31 cellular contexts compared by ENCODE assay signal in the genomic region with DNA sequence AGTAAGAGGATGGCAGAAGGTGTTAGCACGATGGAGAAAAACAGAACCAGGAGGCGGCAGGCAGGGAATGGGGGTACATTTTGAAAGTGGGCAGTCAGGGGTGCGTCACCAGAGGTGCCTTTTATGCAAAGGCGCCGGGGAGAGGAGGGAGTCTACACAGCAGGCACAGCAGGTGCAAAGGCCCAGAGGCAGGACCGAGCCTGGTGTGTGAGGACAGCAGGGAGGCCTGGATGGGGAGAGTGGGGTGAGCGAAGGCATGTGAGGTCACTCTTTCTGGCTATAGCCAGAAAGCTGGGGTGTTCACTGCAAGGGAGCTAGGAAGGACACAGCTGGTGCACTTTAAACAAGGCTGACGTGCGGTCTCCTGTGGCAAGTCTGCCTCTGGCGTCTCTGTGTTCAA.
A peak's percentile ranks its signal among the peaks of the same experiment; 100 is the strongest.
DNase-seq lines count a peak whose midpoint lies in the region; ATAC-seq and TF ChIP-seq lines count a peak whose summit lies in the region.
"Had no signal": no experiment of that assay in that cellular context is flagged by ENCODE, and none has a peak within 500 bp of the region (broad histone marks: within the 10 kb centered on the region; RNA-seq: fewer than 3 reads in every experiment).

No MANE protein-coding gene starts in this region.

- H3K4me1 Mint-ChIP-seq in activated naive CD8-positive, alpha-beta T cell treated with anti-CD3 and anti-CD28 coated beads for 36 hours: peaks cover 43% of the 10 kb centered on the region
- peaks cover 33% of the 10 kb centered on the region for H3K4me1 Mint-ChIP-seq in activated naive CD8-positive, alpha-beta T cell treated with anti-CD3 and anti-CD28 coated beads, Interleukin-2, amount 50 U/mL, for 24 hours

- H3K4me1 ChIP-seq in esophagus muscularis mucosa (peaks cover 82 to 97% (median 96%) of the 10 kb centered on the region in 4 donors), stomach smooth muscle (ENCODE audit: control insufficient read depth, insufficient read depth, low read length) (peaks cover 88% of the 10 kb centered on the region), lower lobe of right lung (peaks cover 89% of the 10 kb centered on the region)
- H3K4me1 ChIP-seq: parathyroid adenoma had no signal

- H3K4me3 ChIP-seq in esophagus muscularis mucosa: no peak overlapping the region
- no peak overlapping the region for H3K4me3 ChIP-seq in stomach smooth muscle (ENCODE audit: low read length in 2 of 2)
- no peak overlapping the region for H3K4me3 ChIP-seq in lower lobe of right lung
- H3K4me3 ChIP-seq: testis had no signal

- no peaks in the 10 kb centered on the region for H3K9me3 ChIP-seq in esophagus muscularis mucosa
- H3K9me3 ChIP-seq in stomach smooth muscle (ENCODE audit: control insufficient read depth in 2 of 2, low read length in 2 of 2): no peaks in the 10 kb centered on the region
- H3K9me3 ChIP-seq in lower lobe of right lung: no peaks in the 10 kb centered on the region
- H3K9me3 ChIP-seq: testis had no signal

- DNase-seq in activated naive CD8-positive, alpha-beta T cell treated with anti-CD3 and anti-CD28 coated beads for 36 hours: no peak
- DNase-seq in activated naive CD8-positive, alpha-beta T cell treated with anti-CD3 and anti-CD28 coated beads, Interleukin-2, amount 50 U/mL, for 24 hours: no peak
- DNase-seq in esophagus muscularis mucosa (ENCODE audit: extremely low spot score): no peak
- no peak for DNase-seq in lower lobe of right lung
- DNase-seq: activated CD4-positive, alpha-beta T cell treated with anti-CD3 and anti-CD28 coated beads for 4 hours; activated CD8-positive, alpha-beta memory T cell treated with anti-CD3 and anti-CD28 coated beads for 24 hours; activated gamma-delta T cell; activated T-cell treated with anti-CD3 and anti-CD28 coated beads for 4 hours; CD4-positive, CD25-positive, alpha-beta regulatory T cell; cerebellar nuclear complex; DMS79 treated with DMSO at 0.1 percent for 48 hours; GF-D8; GOT3; immature natural killer cell; left cardiac atrium; MM.1S; NCI-H1417; NCI-H2029; NCI-H526; PC-3; SHP77 treated with DMSO at 0.1 percent for 48 hours; small intestine; stimulated activated naive CD4-positive, alpha-beta T cell treated with Interleukin-2 at 50 U/mL for 16 hours; testis had no signal

- H3K27ac ChIP-seq in VCaP (peak overlapping the region; percentile 33; the same call in 1 of the 2 replicates), esophagus muscularis mucosa (replicated peaks in 1 of 4) (peak overlapping the region; percentile 73 to 83 (median 76)), stomach smooth muscle (ENCODE audit: low read length) (peak overlapping the region; percentile 69), lower lobe of right lung (no peak overlapping the region)
- H3K27ac ChIP-seq: KMS-11, parathyroid adenoma, testis had no signal

- H3K36me3 Mint-ChIP-seq in activated naive CD8-positive, alpha-beta T cell treated with anti-CD3 and anti-CD28 coated beads for 36 hours: peaks cover 5% of the 10 kb centered on the region
- peaks cover 6% of the 10 kb centered on the region for H3K36me3 Mint-ChIP-seq in activated naive CD8-positive, alpha-beta T cell treated with anti-CD3 and anti-CD28 coated beads, Interleukin-2, amount 50 U/mL, for 24 hours (ENCODE audit: low read depth)
- H3K36me3 Mint-ChIP-seq: immature natural killer cell had no signal

- 85% methylated on average over 9 of the region's 10 CpGs for whole genome bisulfite sequencing in esophagus muscularis mucosa

- no peaks in the 10 kb centered on the region for H3K27me3 Mint-ChIP-seq in activated naive CD8-positive, alpha-beta T cell treated with anti-CD3 and anti-CD28 coated beads for 36 hours
- no peaks in the 10 kb centered on the region for H3K27me3 Mint-ChIP-seq in activated naive CD8-positive, alpha-beta T cell treated with anti-CD3 and anti-CD28 coated beads, Interleukin-2, amount 50 U/mL, for 24 hours
- H3K27me3 Mint-ChIP-seq: CD4-positive, CD25-positive, alpha-beta regulatory T cell had no signal

- H3K9me3 Mint-ChIP-seq in activated naive CD8-positive, alpha-beta T cell treated with anti-CD3 and anti-CD28 coated beads for 36 hours: no peaks in the 10 kb centered on the region
- H3K9me3 Mint-ChIP-seq in activated naive CD8-positive, alpha-beta T cell treated with anti-CD3 and anti-CD28 coated beads, Interleukin-2, amount 50 U/mL, for 24 hours: no peaks in the 10 kb centered on the region
- H3K9me3 Mint-ChIP-seq: CD4-positive, CD25-positive, alpha-beta regulatory T cell; immature natural killer cell; T-helper 2 cell treated with Interferon-gamma antibody and Interleukin-4, amounts not matched to agents 5 μg/mL and 100 μg/mL, for 36 hours had no signal

- TF ChIP-seq CTCF in VCaP (conservative IDR thresholded peaks at IDR 0.05) (no peak), esophagus muscularis mucosa (IDR thresholded peaks at IDR 0.05) (no peak), lower lobe of right lung (IDR thresholded peaks at IDR 0.05) (no peak)

- ATAC-seq in activated naive CD8-positive, alpha-beta T cell treated with anti-CD3 and anti-CD28 coated beads, Interleukin-2, amount 50 U/mL, for 24 hours: no peak
- no peak for ATAC-seq in lower lobe of right lung
- no peak for ATAC-seq in HG03280 (IDR thresholded peaks at IDR 0.05; ENCODE audit: unreplicated experiment)
- ATAC-seq in HG03354 (IDR thresholded peaks at IDR 0.05; ENCODE audit: poor library complexity, severe bottlenecking, unreplicated experiment): no peak
- ATAC-seq: left cardiac atrium, PC-3 had no signal

- intact Hi-C loops in esophagus muscularis mucosa (cut with DNase I): loop anchor here (10.0 kb wide), 1 partner anchor 52 kb away; no protein-coding TSS in a partner anchor
- intact Hi-C loops in lower lobe of right lung (cut with DNase I): no loop called here

- H3K27me3 ChIP-seq in esophagus muscularis mucosa (no peaks in the 10 kb centered on the region), stomach smooth muscle (ENCODE audit: control insufficient read depth in 1 of 2, insufficient read depth in 2 of 2, low read length in 2 of 2) (no peaks in the 10 kb centered on the region), lower lobe of right lung (ENCODE audit: low read depth) (no peaks in the 10 kb centered on the region)
- H3K27me3 ChIP-seq: testis had no signal

- no peak overlapping the region for H3K9ac ChIP-seq in stomach smooth muscle (ENCODE audit: low read length in 2 of 2)
- H3K9ac ChIP-seq: KMS-11, parathyroid adenoma had no signal

- no peak for TF ChIP-seq POLR2A in esophagus muscularis mucosa (IDR thresholded peaks at IDR 0.05; ENCODE audit: low read depth)

- H3K27ac Mint-ChIP-seq in activated naive CD8-positive, alpha-beta T cell treated with anti-CD3 and anti-CD28 coated beads for 36 hours: peak overlapping the region; percentile 8
- no peak overlapping the region for H3K27ac Mint-ChIP-seq in activated naive CD8-positive, alpha-beta T cell treated with anti-CD3 and anti-CD28 coated beads, Interleukin-2, amount 50 U/mL, for 24 hours
- H3K27ac Mint-ChIP-seq: T-helper 2 cell treated with Interferon-gamma antibody and Interleukin-4, amounts not matched to agents 5 μg/mL and 100 μg/mL, for 36 hours had no signal

- TF ChIP-seq EP300 in esophagus muscularis mucosa (IDR thresholded peaks at IDR 0.05): no peak

- H3K4me3 Mint-ChIP-seq in activated naive CD8-positive, alpha-beta T cell treated with anti-CD3 and anti-CD28 coated beads for 36 hours: no peak overlapping the region
- H3K4me3 Mint-ChIP-seq in activated naive CD8-positive, alpha-beta T cell treated with anti-CD3 and anti-CD28 coated beads, Interleukin-2, amount 50 U/mL, for 24 hours: no peak overlapping the region
- H3K4me3 Mint-ChIP-seq: CD4-positive, CD25-positive, alpha-beta regulatory T cell; immature natural killer cell; T-helper 2 cell treated with Interferon-gamma antibody and Interleukin-4, amounts not matched to agents 5 μg/mL and 100 μg/mL, for 36 hours had no signal

- no peaks in the 10 kb centered on the region for H3K36me3 ChIP-seq in esophagus muscularis mucosa
- peaks cover 0 to 3% of the 10 kb centered on the region in 2 donors for H3K36me3 ChIP-seq in stomach smooth muscle (ENCODE audit: control insufficient read depth in 2 of 2, insufficient read depth in 2 of 2, low read length in 2 of 2)
- H3K36me3 ChIP-seq in lower lobe of right lung: no peaks in the 10 kb centered on the region
